1 cellular context compared by ENCODE assay signal in genomic region chr11:64305075-64305690, GRCh38.
TF ChIP-seq lines count a peak whose summit lies in the region.

Gene ESRRA (plus strand): TSS chr11:64305524. CDS start chr11:64307180, 1,656 bp downstream.

TF ChIP-seq in HepG2, 621 proteins besides CTCF, POLR2A, EP300 and RAD21 (continued from another document and continues in another):
- TF ChIP-seq, protein P1, sequence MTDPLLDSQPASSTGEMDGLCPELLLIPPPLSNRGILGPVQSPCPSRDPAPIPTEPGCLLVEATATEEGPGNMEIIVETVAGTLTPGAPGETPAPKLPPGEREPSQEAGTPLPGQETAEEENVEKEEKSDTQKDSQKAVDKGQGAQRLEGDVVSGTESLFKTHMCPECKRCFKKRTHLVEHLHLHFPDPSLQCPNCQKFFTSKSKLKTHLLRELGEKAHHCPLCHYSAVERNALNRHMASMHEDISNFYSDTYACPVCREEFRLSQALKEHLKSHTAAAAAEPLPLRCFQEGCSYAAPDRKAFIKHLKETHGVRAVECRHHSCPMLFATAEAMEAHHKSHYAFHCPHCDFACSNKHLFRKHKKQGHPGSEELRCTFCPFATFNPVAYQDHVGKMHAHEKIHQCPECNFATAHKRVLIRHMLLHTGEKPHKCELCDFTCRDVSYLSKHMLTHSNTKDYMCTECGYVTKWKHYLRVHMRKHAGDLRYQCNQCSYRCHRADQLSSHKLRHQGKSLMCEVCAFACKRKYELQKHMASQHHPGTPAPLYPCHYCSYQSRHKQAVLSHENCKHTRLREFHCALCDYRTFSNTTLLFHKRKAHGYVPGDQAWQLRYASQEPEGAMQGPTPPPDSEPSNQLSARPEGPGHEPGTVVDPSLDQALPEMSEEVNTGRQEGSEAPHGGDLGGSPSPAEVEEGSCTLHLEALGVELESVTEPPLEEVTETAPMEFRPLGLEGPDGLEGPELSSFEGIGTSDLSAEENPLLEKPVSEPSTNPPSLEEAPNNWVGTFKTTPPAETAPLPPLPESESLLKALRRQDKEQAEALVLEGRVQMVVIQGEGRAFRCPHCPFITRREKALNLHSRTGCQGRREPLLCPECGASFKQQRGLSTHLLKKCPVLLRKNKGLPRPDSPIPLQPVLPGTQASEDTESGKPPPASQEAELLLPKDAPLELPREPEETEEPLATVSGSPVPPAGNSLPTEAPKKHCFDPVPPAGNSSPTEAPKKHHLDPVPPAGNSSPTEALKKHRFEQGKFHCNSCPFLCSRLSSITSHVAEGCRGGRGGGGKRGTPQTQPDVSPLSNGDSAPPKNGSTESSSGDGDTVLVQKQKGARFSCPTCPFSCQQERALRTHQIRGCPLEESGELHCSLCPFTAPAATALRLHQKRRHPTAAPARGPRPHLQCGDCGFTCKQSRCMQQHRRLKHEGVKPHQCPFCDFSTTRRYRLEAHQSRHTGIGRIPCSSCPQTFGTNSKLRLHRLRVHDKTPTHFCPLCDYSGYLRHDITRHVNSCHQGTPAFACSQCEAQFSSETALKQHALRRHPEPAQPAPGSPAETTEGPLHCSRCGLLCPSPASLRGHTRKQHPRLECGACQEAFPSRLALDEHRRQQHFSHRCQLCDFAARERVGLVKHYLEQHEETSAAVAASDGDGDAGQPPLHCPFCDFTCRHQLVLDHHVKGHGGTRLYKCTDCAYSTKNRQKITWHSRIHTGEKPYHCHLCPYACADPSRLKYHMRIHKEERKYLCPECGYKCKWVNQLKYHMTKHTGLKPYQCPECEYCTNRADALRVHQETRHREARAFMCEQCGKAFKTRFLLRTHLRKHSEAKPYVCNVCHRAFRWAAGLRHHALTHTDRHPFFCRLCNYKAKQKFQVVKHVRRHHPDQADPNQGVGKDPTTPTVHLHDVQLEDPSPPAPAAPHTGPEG (CRISPR knock-in tag; IDR thresholded peaks at IDR 0.05) = no peak
- peak; percentile 44; the same call in 1 of the 2 replicates for TF ChIP-seq E2F1 (CRISPR knock-in tag; IDR thresholded peaks at IDR 0.05)
- TF ChIP-seq MBNL3 (CRISPR knock-in tag; conservative IDR thresholded peaks at IDR 0.05) = no peak
- TF ChIP-seq FUBP1 (CRISPR knock-in tag; IDR thresholded peaks at IDR 0.05; ENCODE audit: borderline replicate concordance) = no peak
- no peak for TF ChIP-seq ZNF350 (CRISPR knock-in tag; IDR thresholded peaks at IDR 0.05; ENCODE audit: borderline replicate concordance, low read depth)
- no peak for TF ChIP-seq RCOR2 (CRISPR knock-in tag; IDR thresholded peaks at IDR 0.05)
- TF ChIP-seq, protein P2, sequence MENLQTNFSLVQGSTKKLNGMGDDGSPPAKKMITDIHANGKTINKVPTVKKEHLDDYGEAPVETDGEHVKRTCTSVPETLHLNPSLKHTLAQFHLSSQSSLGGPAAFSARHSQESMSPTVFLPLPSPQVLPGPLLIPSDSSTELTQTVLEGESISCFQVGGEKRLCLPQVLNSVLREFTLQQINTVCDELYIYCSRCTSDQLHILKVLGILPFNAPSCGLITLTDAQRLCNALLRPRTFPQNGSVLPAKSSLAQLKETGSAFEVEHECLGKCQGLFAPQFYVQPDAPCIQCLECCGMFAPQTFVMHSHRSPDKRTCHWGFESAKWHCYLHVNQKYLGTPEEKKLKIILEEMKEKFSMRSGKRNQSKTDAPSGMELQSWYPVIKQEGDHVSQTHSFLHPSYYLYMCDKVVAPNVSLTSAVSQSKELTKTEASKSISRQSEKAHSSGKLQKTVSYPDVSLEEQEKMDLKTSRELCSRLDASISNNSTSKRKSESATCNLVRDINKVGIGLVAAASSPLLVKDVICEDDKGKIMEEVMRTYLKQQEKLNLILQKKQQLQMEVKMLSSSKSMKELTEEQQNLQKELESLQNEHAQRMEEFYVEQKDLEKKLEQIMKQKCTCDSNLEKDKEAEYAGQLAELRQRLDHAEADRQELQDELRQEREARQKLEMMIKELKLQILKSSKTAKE (CRISPR knock-in tag; IDR thresholded peaks at IDR 0.05; ENCODE audit: borderline replicate concordance) = no peak
- no peak for TF ChIP-seq MBD4 (IDR thresholded peaks at IDR 0.05; ENCODE audit: borderline replicate concordance, low read length)
- TF ChIP-seq DMAP1 (CRISPR knock-in tag; IDR thresholded peaks at IDR 0.05) = no peak; the same call in 1 of the 2 replicates
- TF ChIP-seq TRIM24 (CRISPR knock-in tag; IDR thresholded peaks at IDR 0.05) = no peak
- peak; percentile 91 for TF ChIP-seq SAP130 (CRISPR knock-in tag; IDR thresholded peaks at IDR 0.05; ENCODE audit: low read depth)
- TF ChIP-seq SOX13 (IDR thresholded peaks at IDR 0.05) = no peak
- 0 out of 4 replicates have a peak, but pooled peaks of 1 of the 2 experiments have one; percentile 10 for TF ChIP-seq SOX13 (CRISPR knock-in tag; conservative IDR thresholded peaks at IDR 0.05 in 1 of 2, IDR thresholded peaks at IDR 0.05 in 1 of 2)
- no peak for TF ChIP-seq TBX2 (CRISPR knock-in tag; IDR thresholded peaks at IDR 0.05; ENCODE audit: borderline replicate concordance)
- TF ChIP-seq ELF4 (CRISPR knock-in tag; IDR thresholded peaks at IDR 0.05; ENCODE audit: borderline replicate concordance) = 0 out of 2 replicates have a peak, but pooled peaks have one; percentile 1
- TF ChIP-seq, protein P3, sequence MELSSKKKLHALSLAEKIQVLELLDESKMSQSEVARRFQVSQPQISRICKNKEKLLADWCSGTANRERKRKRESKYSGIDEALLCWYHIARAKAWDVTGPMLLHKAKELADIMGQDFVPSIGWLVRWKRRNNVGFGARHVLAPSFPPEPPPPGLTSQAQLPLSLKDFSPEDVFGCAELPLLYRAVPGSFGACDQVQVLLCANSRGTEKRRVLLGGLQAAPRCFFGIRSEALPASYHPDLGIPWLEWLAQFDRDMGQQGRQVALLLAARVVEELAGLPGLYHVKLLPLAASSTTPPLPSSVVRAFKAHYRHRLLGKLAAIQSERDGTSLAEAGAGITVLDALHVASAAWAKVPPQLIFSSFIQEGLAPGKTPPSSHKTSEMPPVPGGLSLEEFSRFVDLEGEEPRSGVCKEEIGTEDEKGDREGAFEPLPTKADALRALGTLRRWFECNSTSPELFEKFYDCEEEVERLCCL (CRISPR knock-in tag; IDR thresholded peaks at IDR 0.05; ENCODE audit: borderline replicate concordance) = no peak
- no peak for TF ChIP-seq ZNF749 (CRISPR knock-in tag; IDR thresholded peaks at IDR 0.05; ENCODE audit: borderline replicate concordance)
- TF ChIP-seq, protein P4, sequence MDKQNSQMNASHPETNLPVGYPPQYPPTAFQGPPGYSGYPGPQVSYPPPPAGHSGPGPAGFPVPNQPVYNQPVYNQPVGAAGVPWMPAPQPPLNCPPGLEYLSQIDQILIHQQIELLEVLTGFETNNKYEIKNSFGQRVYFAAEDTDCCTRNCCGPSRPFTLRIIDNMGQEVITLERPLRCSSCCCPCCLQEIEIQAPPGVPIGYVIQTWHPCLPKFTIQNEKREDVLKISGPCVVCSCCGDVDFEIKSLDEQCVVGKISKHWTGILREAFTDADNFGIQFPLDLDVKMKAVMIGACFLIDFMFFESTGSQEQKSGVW (CRISPR knock-in tag; IDR thresholded peaks at IDR 0.05; ENCODE audit: borderline replicate concordance) = no peak
- no peak for TF ChIP-seq MEIS2 (CRISPR knock-in tag; IDR thresholded peaks at IDR 0.05)
- TF ChIP-seq ZBTB25 (CRISPR knock-in tag; IDR thresholded peaks at IDR 0.05) = no peak
- TF ChIP-seq TGIF2 (CRISPR knock-in tag; IDR thresholded peaks at IDR 0.05) = no peak
- TF ChIP-seq, protein P5, sequence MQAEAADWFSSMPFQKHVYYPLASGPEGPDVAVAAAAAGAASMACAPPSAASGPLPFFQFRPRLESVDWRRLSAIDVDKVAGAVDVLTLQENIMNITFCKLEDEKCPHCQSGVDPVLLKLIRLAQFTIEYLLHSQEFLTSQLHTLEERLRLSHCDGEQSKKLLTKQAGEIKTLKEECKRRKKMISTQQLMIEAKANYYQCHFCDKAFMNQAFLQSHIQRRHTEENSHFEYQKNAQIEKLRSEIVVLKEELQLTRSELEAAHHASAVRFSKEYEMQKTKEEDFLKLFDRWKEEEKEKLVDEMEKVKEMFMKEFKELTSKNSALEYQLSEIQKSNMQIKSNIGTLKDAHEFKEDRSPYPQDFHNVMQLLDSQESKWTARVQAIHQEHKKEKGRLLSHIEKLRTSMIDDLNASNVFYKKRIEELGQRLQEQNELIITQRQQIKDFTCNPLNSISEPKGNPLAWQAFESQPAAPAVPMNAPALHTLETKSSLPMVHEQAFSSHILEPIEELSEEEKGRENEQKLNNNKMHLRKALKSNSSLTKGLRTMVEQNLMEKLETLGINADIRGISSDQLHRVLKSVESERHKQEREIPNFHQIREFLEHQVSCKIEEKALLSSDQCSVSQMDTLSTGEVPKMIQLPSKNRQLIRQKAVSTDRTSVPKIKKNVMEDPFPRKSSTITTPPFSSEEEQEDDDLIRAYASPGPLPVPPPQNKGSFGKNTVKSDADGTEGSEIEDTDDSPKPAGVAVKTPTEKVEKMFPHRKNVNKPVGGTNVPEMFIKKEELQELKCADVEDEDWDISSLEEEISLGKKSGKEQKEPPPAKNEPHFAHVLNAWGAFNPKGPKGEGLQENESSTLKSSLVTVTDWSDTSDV (CRISPR knock-in tag; IDR thresholded peaks at IDR 0.05) = no peak
- no peak for TF ChIP-seq NONO (IDR thresholded peaks at IDR 0.05)
- 0 out of 2 replicates have a peak, but pooled peaks have one; percentile 28 for TF ChIP-seq NONO (CRISPR knock-in tag; conservative IDR thresholded peaks at IDR 0.05)
- TF ChIP-seq SOX5 (CRISPR knock-in tag; IDR thresholded peaks at IDR 0.05; ENCODE audit: borderline replicate concordance) = peak; percentile 44; the same call in 1 of the 2 replicates
- no peak for TF ChIP-seq ZSCAN20 (CRISPR knock-in tag; IDR thresholded peaks at IDR 0.05; ENCODE audit: borderline replicate concordance)
- TF ChIP-seq HMG20B (CRISPR knock-in tag; conservative IDR thresholded peaks at IDR 0.05) = no peak
- TF ChIP-seq CEBPB (IDR thresholded peaks at IDR 0.05; ENCODE audit: borderline replicate concordance, low read depth, low read length) = peak; percentile 85
- TF ChIP-seq MIER3 (CRISPR knock-in tag; IDR thresholded peaks at IDR 0.05; ENCODE audit: borderline replicate concordance) = no peak; the same call in 1 of the 2 replicates
- TF ChIP-seq POLR2AphosphoS5 (IDR thresholded peaks at IDR 0.05; ENCODE audit: low read depth, low read length) = 0 out of 2 replicates have a peak, but pooled peaks have one; percentile 19
- TF ChIP-seq MXI1 (IDR thresholded peaks at IDR 0.05; ENCODE audit: borderline replicate concordance, low read depth, low read length) = no peak; the same call in 2 of the 3 replicates
- peak; percentile 29 for TF ChIP-seq MED1 (CRISPR knock-in tag; IDR thresholded peaks at IDR 0.05)
- TF ChIP-seq, protein P6, sequence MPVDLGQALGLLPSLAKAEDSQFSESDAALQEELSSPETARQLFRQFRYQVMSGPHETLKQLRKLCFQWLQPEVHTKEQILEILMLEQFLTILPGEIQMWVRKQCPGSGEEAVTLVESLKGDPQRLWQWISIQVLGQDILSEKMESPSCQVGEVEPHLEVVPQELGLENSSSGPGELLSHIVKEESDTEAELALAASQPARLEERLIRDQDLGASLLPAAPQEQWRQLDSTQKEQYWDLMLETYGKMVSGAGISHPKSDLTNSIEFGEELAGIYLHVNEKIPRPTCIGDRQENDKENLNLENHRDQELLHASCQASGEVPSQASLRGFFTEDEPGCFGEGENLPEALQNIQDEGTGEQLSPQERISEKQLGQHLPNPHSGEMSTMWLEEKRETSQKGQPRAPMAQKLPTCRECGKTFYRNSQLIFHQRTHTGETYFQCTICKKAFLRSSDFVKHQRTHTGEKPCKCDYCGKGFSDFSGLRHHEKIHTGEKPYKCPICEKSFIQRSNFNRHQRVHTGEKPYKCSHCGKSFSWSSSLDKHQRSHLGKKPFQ (CRISPR knock-in tag; IDR thresholded peaks at IDR 0.05; ENCODE audit: insufficient replicate concordance) = no peak
- TF ChIP-seq YEATS2 (CRISPR knock-in tag; IDR thresholded peaks at IDR 0.05; ENCODE audit: borderline replicate concordance) = no peak
- TF ChIP-seq FOXA3 (CRISPR knock-in tag; IDR thresholded peaks at IDR 0.05) = no peak
- TF ChIP-seq SP4 (CRISPR knock-in tag; IDR thresholded peaks at IDR 0.05) = peak; percentile 90
- 0 out of 2 replicates have a peak, but pooled peaks have one; percentile 46 for TF ChIP-seq PCBP1 (IDR thresholded peaks at IDR 0.05; ENCODE audit: borderline replicate concordance, low read depth, low read length)
